Comparison of ENCODE assay signal across 3 cellular contexts in the genomic region with DNA sequence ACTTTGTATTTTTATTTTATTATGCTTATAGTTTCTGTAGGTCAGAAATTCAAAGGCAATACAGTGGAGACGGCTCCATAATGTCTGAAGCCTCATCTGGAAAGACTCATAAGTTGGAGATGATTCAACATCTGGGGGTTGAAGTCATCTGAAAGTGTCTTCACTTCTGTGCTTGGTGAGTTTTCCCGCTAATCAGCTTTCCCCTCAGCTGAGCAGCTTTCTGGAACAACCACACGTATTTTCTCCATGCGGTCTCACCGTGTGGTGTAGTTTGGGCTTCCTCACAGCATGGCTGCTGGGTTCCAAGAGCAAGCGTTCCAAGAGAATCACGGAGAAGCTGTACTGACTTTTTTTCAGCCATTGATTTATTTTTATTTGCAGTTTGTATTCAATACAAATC.
TF ChIP-seq lines count a peak whose summit lies in the region.

No MANE protein-coding gene starts in this region.

TF ChIP-seq in HepG2, 621 proteins besides CTCF, POLR2A, EP300 and RAD21 (continues in another document):
- TF ChIP-seq ARNTL (CRISPR knock-in tag; IDR thresholded peaks at IDR 0.05) (no peak), ZIK1 (CRISPR knock-in tag; IDR thresholded peaks at IDR 0.05; ENCODE audit: borderline replicate concordance, low read depth) (no peak), PAXIP1 (CRISPR knock-in tag; conservative IDR thresholded peaks at IDR 0.05) (no peak), CENPX (CRISPR knock-in tag; IDR thresholded peaks at IDR 0.05) (no peak)
- TF ChIP-seq, protein P1, sequence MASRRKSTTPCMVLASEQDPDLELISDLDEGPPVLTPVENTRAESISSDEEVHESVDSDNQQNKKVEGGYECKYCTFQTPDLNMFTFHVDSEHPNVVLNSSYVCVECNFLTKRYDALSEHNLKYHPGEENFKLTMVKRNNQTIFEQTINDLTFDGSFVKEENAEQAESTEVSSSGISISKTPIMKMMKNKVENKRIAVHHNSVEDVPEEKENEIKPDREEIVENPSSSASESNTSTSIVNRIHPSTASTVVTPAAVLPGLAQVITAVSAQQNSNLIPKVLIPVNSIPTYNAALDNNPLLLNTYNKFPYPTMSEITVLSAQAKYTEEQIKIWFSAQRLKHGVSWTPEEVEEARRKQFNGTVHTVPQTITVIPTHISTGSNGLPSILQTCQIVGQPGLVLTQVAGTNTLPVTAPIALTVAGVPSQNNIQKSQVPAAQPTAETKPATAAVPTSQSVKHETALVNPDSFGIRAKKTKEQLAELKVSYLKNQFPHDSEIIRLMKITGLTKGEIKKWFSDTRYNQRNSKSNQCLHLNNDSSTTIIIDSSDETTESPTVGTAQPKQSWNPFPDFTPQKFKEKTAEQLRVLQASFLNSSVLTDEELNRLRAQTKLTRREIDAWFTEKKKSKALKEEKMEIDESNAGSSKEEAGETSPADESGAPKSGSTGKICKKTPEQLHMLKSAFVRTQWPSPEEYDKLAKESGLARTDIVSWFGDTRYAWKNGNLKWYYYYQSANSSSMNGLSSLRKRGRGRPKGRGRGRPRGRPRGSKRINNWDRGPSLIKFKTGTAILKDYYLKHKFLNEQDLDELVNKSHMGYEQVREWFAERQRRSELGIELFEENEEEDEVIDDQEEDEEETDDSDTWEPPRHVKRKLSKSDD (CRISPR knock-in tag; IDR thresholded peaks at IDR 0.05; ENCODE audit: low read depth): no peak

TF ChIP-seq in HEK293, 187 proteins besides CTCF, POLR2A, EP300 and RAD21:
- TF ChIP-seq SETDB1 (IDR thresholded peaks at IDR 0.05; ENCODE audit: insufficient read length, low read length) (peak; percentile 88), ZFP3 (tag by site-specific recombination; IDR thresholded peaks at IDR 0.05; ENCODE audit: low read depth) (no peak), PRDM1 (tag by site-specific recombination; IDR thresholded peaks at IDR 0.05) (peak; percentile 11; the same call in 1 of the 2 replicates)
TF ChIP-seq in HEK293: peak in this region for 2.

TF ChIP-seq in HEK293T, 16 proteins besides CTCF, POLR2A, EP300 and RAD21:
- TF ChIP-seq FOXM1 (IDR thresholded peaks at IDR 0.05; ENCODE audit: borderline replicate concordance) (no peak), NFRKB (IDR thresholded peaks at IDR 0.05) (no peak), TARDBP (IDR thresholded peaks at IDR 0.05) (no peak), BHLHE40 (IDR thresholded peaks at IDR 0.05; ENCODE audit: borderline replicate concordance) (no peak), LEF1 (IDR thresholded peaks at IDR 0.05; ENCODE audit: borderline replicate concordance) (no peak), SUZ12 (IDR thresholded peaks at IDR 0.05) (no peak), L3MBTL2 (conservative IDR thresholded peaks at IDR 0.05) (no peak), FOXK2 (IDR thresholded peaks at IDR 0.05) (no peak), ELF4 (IDR thresholded peaks at IDR 0.05) (no peak), ZNF384 (IDR thresholded peaks at IDR 0.05) (no peak), CTBP1 (IDR thresholded peaks at IDR 0.05; ENCODE audit: borderline replicate concordance) (no peak), FOXA1 (IDR thresholded peaks at IDR 0.05) (no peak), ARNT (IDR thresholded peaks at IDR 0.05) (no peak)
